In genomic region chr6:157609556-157609955, GRCh38 we compare ENCODE assay signal across 30 cellular contexts.
"Had no signal": no experiment of that assay in that cellular context is flagged by ENCODE, and none has a peak within 500 bp of the region (broad histone marks: within the 10 kb centered on the region; RNA-seq: fewer than 3 reads in every experiment).

No MANE protein-coding gene starts in this region.

- H3K27me3 Mint-ChIP-seq: activated naive CD4-positive, alpha-beta T cell treated with anti-CD3 and anti-CD28 coated beads, Interleukin-2, amount 50 U/mL, for 24 hours; central memory CD8-positive, alpha-beta T cell; T-cell had no signal

- H3K4me3 Mint-ChIP-seq: activated CD4-positive, alpha-beta memory T cell treated with anti-CD3 and anti-CD28 coated beads, Interleukin-2, amount 10 ng/mL, durations not matched to agents 7 days and 5 days; activated naive CD4-positive, alpha-beta T cell treated with anti-CD3 and anti-CD28 coated beads, Interleukin-2, amount 50 U/mL, for 24 hours; brain; central memory CD8-positive, alpha-beta T cell; T-cell had no signal

- H3K27ac Mint-ChIP-seq: activated CD4-positive, alpha-beta memory T cell treated with anti-CD3 and anti-CD28 coated beads, Interleukin-2, amount 10 ng/mL, durations not matched to agents 7 days and 5 days; activated naive CD4-positive, alpha-beta T cell treated with anti-CD3 and anti-CD28 coated beads, Interleukin-2, amount 50 U/mL, for 24 hours; activated T-helper 2 cell treated with anti-CD3 and anti-CD28 coated beads, Interferon-gamma antibody, Interleukin-2, Interleukin-4, amounts not matched to agents 10 μg/mL and 5 μg/mL and 100 μg/mL, durations not matched to agents 14 hours and 24 hours and 36 hours; brain; T-cell had no signal

- H3K9me3 Mint-ChIP-seq: activated CD4-positive, alpha-beta memory T cell treated with anti-CD3 and anti-CD28 coated beads, Interleukin-2, amount 10 ng/mL, durations not matched to agents 7 days and 5 days; activated naive CD4-positive, alpha-beta T cell treated with anti-CD3 and anti-CD28 coated beads, Interleukin-2, amount 50 U/mL, for 24 hours; activated T-helper 2 cell treated with anti-CD3 and anti-CD28 coated beads, Interferon-gamma antibody, Interleukin-2, Interleukin-4, amounts not matched to agents 10 μg/mL and 5 μg/mL and 100 μg/mL, durations not matched to agents 14 hours and 24 hours and 36 hours; central memory CD8-positive, alpha-beta T cell; T-cell had no signal

- H3K36me3 Mint-ChIP-seq: activated naive CD4-positive, alpha-beta T cell treated with anti-CD3 and anti-CD28 coated beads, Interleukin-2, amount 50 U/mL, for 24 hours; brain had no signal

- H3K4me3 ChIP-seq: SK-N-MC had no signal

- H3K4me1 Mint-ChIP-seq: activated naive CD4-positive, alpha-beta T cell treated with anti-CD3 and anti-CD28 coated beads, Interleukin-2, amount 50 U/mL, for 24 hours; central memory CD8-positive, alpha-beta T cell had no signal

- H3K27ac ChIP-seq: SK-N-MC had no signal

- DNase-seq: activated CD4-positive, alpha-beta memory T cell treated with anti-CD3 and anti-CD28 coated beads, Interleukin-2, amount 10 ng/mL, durations not matched to agents 7 days and 5 days; activated CD4-positive, alpha-beta T cell treated with anti-CD3 and anti-CD28 coated beads, Interleukin-2, amount 50 U/mL, for 1 hour; activated CD4-positive, CD25-positive, alpha-beta regulatory T cell; activated naive CD4-positive, alpha-beta T cell; activated T-cell treated with anti-CD3 and anti-CD28 coated beads for 4 hours; activated T-cell treated with anti-CD3 and anti-CD28 coated beads, Interleukin-2, amount 50 U/mL, for 48 hours; amygdala; KG1; MV-4-11; NCI-H1092 treated with DMSO at 0.1 percent for 48 hours; NCI-H1417 treated with DMSO at 0.1 percent for 48 hours; NCI-H1694; NCI-H2029; NCI-H2107; NCI-H2171 treated with DMSO at 0.1 percent for 48 hours; NCI-H226; NCI-H526; NCI-H774; OCI-M1; RPMI8226; T-cell; T-helper 2 cell; T1000 had no signal

- ATAC-seq: Panc1, Right ventricle myocardium inferior, T-cell had no signal
